9 cellular contexts compared by ENCODE assay signal in the genomic region with DNA sequence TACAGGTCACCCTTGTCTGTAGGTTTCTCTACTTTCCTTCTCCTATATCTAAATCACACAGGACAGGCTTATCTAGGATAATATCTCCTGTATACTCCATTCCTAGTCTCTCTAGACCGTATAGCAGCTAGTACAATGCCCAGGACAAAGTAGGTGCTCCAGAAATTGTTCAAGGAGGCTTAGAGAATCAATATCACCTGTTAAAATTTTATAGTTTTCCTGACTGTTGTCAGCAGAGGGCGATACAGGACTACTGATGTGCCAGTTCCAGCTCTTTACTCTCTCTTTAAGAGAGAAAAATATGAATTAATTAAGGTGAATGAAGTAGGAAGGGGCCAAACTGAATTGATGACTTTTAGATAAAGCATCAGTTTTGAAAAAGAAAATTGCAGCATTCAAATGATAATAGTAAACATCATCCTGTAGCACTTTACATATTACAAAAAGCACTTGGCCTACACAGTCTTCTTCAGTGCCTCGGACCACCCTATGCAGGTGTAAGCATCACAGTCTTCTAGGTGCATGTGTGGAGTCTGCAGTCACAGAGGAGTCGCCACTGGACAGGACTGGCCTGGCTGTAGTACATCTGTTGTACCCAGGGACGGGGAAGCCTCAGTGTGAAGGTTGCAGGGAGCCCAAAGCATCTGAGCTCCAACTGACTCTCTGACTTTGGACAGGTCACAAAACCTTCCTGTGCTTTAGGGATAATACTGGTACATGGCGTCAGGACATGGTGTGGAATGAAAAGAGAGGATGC.
DNase-seq lines count a peak whose midpoint lies in the region; ATAC-seq, FAIRE-seq and TF ChIP-seq lines count a peak whose summit lies in the region.
"Had no signal": no experiment of that assay in that cellular context is flagged by ENCODE, and none has a peak within 500 bp of the region (broad histone marks: within the 10 kb centered on the region; RNA-seq: fewer than 3 reads in every experiment).

No MANE protein-coding gene starts in this region.

- H3K27me3 ChIP-seq in PC-9 (ENCODE audit: insufficient read depth, low read depth) = no peaks in the 10 kb centered on the region
- H3K27me3 ChIP-seq in GM12878 (replicated peaks in 1 of 2; ENCODE audit: control insufficient read depth in 2 of 2, insufficient read depth in 2 of 2, low read length in 1 of 2) = no peaks in the 10 kb centered on the region
- no peaks in the 10 kb centered on the region for H3K27me3 ChIP-seq in stomach

- TF ChIP-seq CTCF in PC-9 (conservative IDR thresholded peaks at IDR 0.05) (peak; percentile 97), GM12878 (IDR thresholded peaks at IDR 0.05 in 2 of 3, conservative IDR thresholded peaks at IDR 0.05 in 1 of 3; ENCODE audit: control insufficient read depth in 2 of 3, extremely low read depth in 1 of 3, insufficient read depth in 1 of 3, low read depth in 3 of 3, low read length in 3 of 3) (peak; percentile 51 to 77 (median 62); a peak in 5 of 6 replicates), kidney (IDR thresholded peaks at IDR 0.05; ENCODE audit: borderline replicate concordance, extremely low read depth, insufficient read depth) (peak; percentile 61), stomach (IDR thresholded peaks at IDR 0.05) (peak in 4 of 7 experiments; percentile 45 to 67 (median 58))

- H3K79me2 ChIP-seq in PC-9 (ENCODE audit: low read depth) = no peaks in the 10 kb centered on the region
- no peaks in the 10 kb centered on the region for H3K79me2 ChIP-seq in GM12878 (ENCODE audit: control insufficient read depth, insufficient read depth, low read length)

- H3K9ac ChIP-seq in GM12878 (ENCODE audit: control insufficient read depth, insufficient read depth, low read length) (no peak overlapping the region), kidney (ENCODE audit: low read length in 2 of 2) (no peak overlapping the region)

- H3K4me2 ChIP-seq in PC-9 (peak overlapping the region; percentile 2; the same call in 1 of the 2 replicates), GM12878 (ENCODE audit: control insufficient read depth, insufficient read depth) (no peak overlapping the region)

- H3K27ac ChIP-seq in PC-9 (no peak overlapping the region), GM12878 (ENCODE audit: control insufficient read depth, insufficient read depth) (no peak overlapping the region), kidney (ENCODE audit: low read depth in 2 of 2, low read length in 2 of 2) (no peak overlapping the region), stomach (no peak overlapping the region)

- H3K36me3 ChIP-seq in PC-9 (ENCODE audit: low read depth) (no peaks in the 10 kb centered on the region), GM12878 (ENCODE audit: control insufficient read depth in 2 of 2, insufficient read depth in 2 of 2, low read length in 1 of 2) (no peaks in the 10 kb centered on the region), kidney (ENCODE audit: control insufficient read depth in 1 of 2, insufficient read depth in 2 of 2, low read length in 2 of 2) (no peaks in the 10 kb centered on the region), stomach (no peaks in the 10 kb centered on the region)

- RAD21 ChIA-PET in GM12878 (lab: Charles Lee; ENCODE audit: unreplicated experiment) = interaction anchor here (0.7 to 4.2 kb wide), 30 partner anchors 9 to 795 kb away, joined by 3 to 42 read pairs (median 5); a partner anchor contains a TSS

- SMC1A ChIA-PET in GM12878 (lab: Charles Lee; ENCODE audit: uncharacterized antibody, unreplicated experiment) = interaction anchor here (0.6 to 3.7 kb wide), 32 partner anchors 11 to 1027 kb away, joined by 3 to 46 read pairs (median 4); a partner anchor contains a TSS

- CTCF ChIA-PET in PC-9 (lab: Charles Lee) (interaction anchor here (0.6 to 1.8 kb wide), 8 partner anchors 9 to 908 kb away, joined by 3 to 9 read pairs (median 4); no protein-coding TSS in a partner anchor), GM12878 (lab: Yijun Ruan, JAX) (interaction anchor here (0.6 to 8.1 kb wide), 51 partner anchors 11 to 998 kb away, joined by 3 to 125 read pairs (median 4); a partner anchor contains a TSS)

- BruUV-seq in PC-9 (replicated peaks; lab: Mats Ljungman, UMichigan) (no TSS peak), GM12878 (replicated peaks; lab: Mats Ljungman, UMichigan) (no TSS peak)

- H3F3A ChIP-seq in PC-9 (ENCODE audit: insufficient read depth, low read depth) = peaks cover 10% of the 10 kb centered on the region; the same call in 1 of the 2 replicates

- in situ Hi-C loops in GM12878 (cut with MboI) = loop anchor here (10.0 kb wide), 1 partner anchor 121 kb away; no protein-coding TSS in a partner anchor

- no peaks in the 10 kb centered on the region for H3K9me2 ChIP-seq in PC-9 (ENCODE audit: insufficient read depth)

- no peak overlapping the region for H2AFZ ChIP-seq in PC-9
- H2AFZ ChIP-seq in GM12878 (ENCODE audit: control insufficient read depth, low read depth, low read length) = no peak overlapping the region

- 35% methylated on average over 6 of the region's 6 CpGs for WGBS in GM12878 (ENCODE audit: insufficient coverage, insufficient replicate concordance, low lambda C conversion rate, missing lambda C conversion rate)
- WGBS in stomach, 5 donors = 29 to 49% (median 36%) methylated on average over 6 of the region's 6 CpGs

- peaks cover 17% of the 10 kb centered on the region for H3K4me1 ChIP-seq in PC-9 (replicated peaks; ENCODE audit: insufficient read depth)
- H3K4me1 ChIP-seq in GM12878 (ENCODE audit: control insufficient read depth, insufficient read depth, low read length) = peaks cover 29% of the 10 kb centered on the region
- no peaks in the 10 kb centered on the region for H3K4me1 ChIP-seq in kidney (ENCODE audit: control insufficient read depth in 1 of 2, insufficient read depth in 1 of 2, low read depth in 1 of 2, low read length in 2 of 2)
- H3K4me1 ChIP-seq in stomach = peaks cover 0 to 10% (median 4%) of the 10 kb centered on the region in 4 donors

- H3K4me3 ChIP-seq in PC-9 (no peak overlapping the region), GM12878 (no peak overlapping the region), kidney (ENCODE audit: low read length in 2 of 2) (no peak overlapping the region), stomach (no peak overlapping the region)

- TF ChIP-seq POLR2A in GM12878 (IDR thresholded peaks at IDR 0.05; ENCODE audit: low read depth, low read length) (no peak), stomach (IDR thresholded peaks at IDR 0.05) (no peak)

- DNase-seq in DMS53 (lab: John Stamatoyannopoulos, UW) (peak; percentile 67), HT1080 (ENCODE audit: low read depth) (peak; percentile 49), PC-9 (peak; percentile 34 to 55), GM12878 (ENCODE audit: low read depth, low spot score) (no peak), kidney (no peak), stomach (no peak), OCI-M2 (lab: John Stamatoyannopoulos, UW; ENCODE audit: unreplicated experiment) (no peak)

- ATAC-seq in GM12878 = peak; percentile 56
- no peak for ATAC-seq in HG03108 (IDR thresholded peaks at IDR 0.05; ENCODE audit: unreplicated experiment)

- peak; percentile 96 for TF ChIP-seq RAD21 in GM12878 (IDR thresholded peaks at IDR 0.05; ENCODE audit: insufficient read depth, low read depth, low read length)

- intact Hi-C loops in PC-9 (cut with micrococcal nuclease; ENCODE audit: unreplicated experiment) (loop anchor here (1.0 to 5.0 kb wide), 9 partner anchors 62 to 1231 kb away; a partner anchor contains a TSS), GM12878 (cut with micrococcal nuclease; ENCODE audit: unreplicated experiment) (loop anchor here (1.0 to 2.0 kb wide), 5 partner anchors 59 to 795 kb away; a partner anchor contains a TSS), kidney (cut with DNase I) (no loop called here), stomach (cut with DNase I; ENCODE audit: low total_unique reads) (loop anchor here (10.0 kb wide), 1 partner anchor 661 kb away; no protein-coding TSS in a partner anchor)

- POLR2A ChIA-PET in PC-9 (lab: Charles Lee; ENCODE audit: unreplicated experiment) = interaction anchor here (0.6 to 0.8 kb wide), 5 partner anchors 12 to 1192 kb away, joined by 3 to 12 read pairs (median 6); a partner anchor contains a TSS
- POLR2A ChIA-PET in GM12878 (lab: Charles Lee) = interaction anchor here (0.6 kb wide), 2 partner anchors 112 to 443 kb away, joined by 3 to 5 read pairs; no protein-coding TSS in a partner anchor

- no peak for TF ChIP-seq EP300 in GM12878 (IDR thresholded peaks at IDR 0.05; ENCODE audit: borderline replicate concordance in 1 of 2, control insufficient read depth in 1 of 2, low read depth in 2 of 2, low read length in 2 of 2)
- no peak for TF ChIP-seq EP300 in stomach (IDR thresholded peaks at IDR 0.05)

- FAIRE-seq in GM12878 (lab: Jason Lieb, UNC) (no peak), kidney (lab: Jason Lieb, UNC) (no peak)
- FAIRE-seq: TTC549 had no signal

- no peaks in the 10 kb centered on the region for H3K9me3 ChIP-seq in PC-9 (ENCODE audit: insufficient read depth, low read depth)
- no peaks in the 10 kb centered on the region; the same call in 1 of the 3 replicates for H3K9me3 ChIP-seq in GM12878 (replicated peaks; ENCODE audit: control insufficient read depth, insufficient read depth, low read length)
- H3K9me3 ChIP-seq in kidney (ENCODE audit: control insufficient read depth in 1 of 2, low read length in 2 of 2) = no peaks in the 10 kb centered on the region
- no peaks in the 10 kb centered on the region for H3K9me3 ChIP-seq in stomach

- H4K20me1 ChIP-seq in PC-9 (ENCODE audit: insufficient read depth) = no peaks in the 10 kb centered on the region
- no peaks in the 10 kb centered on the region for H4K20me1 ChIP-seq in GM12878 (ENCODE audit: control insufficient read depth, insufficient read depth)

TF ChIP-seq in GM12878, 131 proteins besides CTCF, POLR2A, EP300 and RAD21 (continues in another document):
- TF ChIP-seq ZNF274 (IDR thresholded peaks at IDR 0.05; ENCODE audit: insufficient read depth, insufficient read length) = no peak
- no peak for TF ChIP-seq TCF3 (IDR thresholded peaks at IDR 0.05; ENCODE audit: borderline replicate concordance, insufficient read depth, low read depth, low read length)
- 0 out of 2 replicates have a peak, but pooled peaks have one; percentile 14 for TF ChIP-seq CREB1 (IDR thresholded peaks at IDR 0.05; ENCODE audit: low read depth)
- TF ChIP-seq ZNF384 (IDR thresholded peaks at IDR 0.05; ENCODE audit: borderline replicate concordance, low read depth, low read length) = no peak
- TF ChIP-seq EED (IDR thresholded peaks at IDR 0.05; ENCODE audit: low read depth) = no peak

Comparison
In these comparisons a context has a peak if more than half of its experiments do, and no peak if none do; other contexts are left out.
1. DNase-seq: peak in DMS53 (single experiment), HT1080 (single experiment) and PC-9 (2 of 2); none in GM12878 (single experiment), kidney (single experiment), stomach (single experiment) and OCI-M2 (single experiment).
2. Peak in every context shown above with its lines, with median percentiles within 50 percentile points of each other: CTCF ChIP-seq.